Comparison of ENCODE assay signal across 8 cellular contexts in the genomic region with DNA sequence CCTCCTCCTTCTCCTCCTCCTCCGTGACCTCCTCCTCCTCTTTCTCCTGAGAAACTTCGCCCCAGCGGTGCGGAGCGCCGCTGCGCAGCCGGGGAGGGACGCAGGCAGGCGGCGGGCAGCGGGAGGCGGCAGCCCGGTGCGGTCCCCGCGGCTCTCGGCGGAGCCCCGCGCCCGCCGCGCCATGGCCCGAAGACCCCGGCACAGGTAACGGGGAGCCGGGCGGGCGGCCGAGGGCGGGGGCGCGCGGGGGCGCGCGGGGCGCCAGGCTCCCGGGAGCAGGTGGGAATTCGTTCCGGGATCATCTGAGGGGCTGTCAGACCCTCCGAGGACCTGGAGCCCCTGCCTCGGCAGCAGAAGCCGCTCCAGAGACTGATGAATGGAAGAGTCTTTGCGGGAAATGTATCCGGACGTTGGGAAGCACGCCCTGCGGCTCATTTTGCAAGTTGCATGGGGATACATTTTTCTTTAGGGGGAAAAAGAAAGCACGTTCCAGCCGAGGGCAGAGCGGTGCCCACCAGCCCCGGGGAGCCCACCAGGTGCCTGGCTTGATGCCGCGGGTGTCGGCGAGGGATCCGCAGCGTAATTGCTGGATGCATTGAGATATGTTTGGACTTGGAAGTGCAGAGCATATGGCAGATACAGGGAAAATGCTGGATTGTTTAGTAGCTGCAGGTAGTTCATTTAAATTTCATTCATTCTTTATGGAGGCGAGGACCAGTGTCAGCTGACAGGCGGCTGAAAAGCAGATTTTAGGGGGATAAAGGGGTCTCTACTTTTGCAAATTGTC. TPM values are rescaled to one million over a fixed set of nuclear protein-coding genes. Genes with fewer than 3 reads are reported as not detected.
DNase-seq lines count a peak whose midpoint lies in the region; ATAC-seq, FAIRE-seq and TF ChIP-seq lines count a peak whose summit lies in the region.

No MANE protein-coding gene starts in this region.

- intact Hi-C loops in K562 (cut with micrococcal nuclease) = loop anchor here (2.0 to 10.0 kb wide), 5 partner anchors 94 to 1227 kb away; partner anchors contain the start of genes HBS1L and TBPL1

- TF ChIP-seq RAD21 in K562 (CRISPR knock-in tag; conservative IDR thresholded peaks at IDR 0.05 in 1 of 2, IDR thresholded peaks at IDR 0.05 in 1 of 2) = no peak

- H3K4me1 ChIP-seq in BE2C = no peaks in the 10 kb centered on the region
- H3K4me1 ChIP-seq in K562 (replicated peaks in 1 of 2; ENCODE audit: control insufficient read depth in 2 of 2, insufficient read depth in 2 of 2, low read length in 2 of 2) = peaks cover 19 to 26% of the 10 kb centered on the region in 2 experiments
- peaks cover 26% of the 10 kb centered on the region for H3K4me1 ChIP-seq in suprapubic skin

- H3K27me3 ChIP-seq in BE2C (peaks cover 27% of the 10 kb centered on the region), K562 (ENCODE audit: control insufficient read depth in 2 of 2, insufficient read depth in 2 of 2, low read length in 2 of 2) (no peaks in the 10 kb centered on the region), suprapubic skin (peaks cover 16% of the 10 kb centered on the region)

- TF ChIP-seq POLR2A in K562 (conservative IDR thresholded peaks at IDR 0.05) (no peak), suprapubic skin (IDR thresholded peaks at IDR 0.05) (no peak)

- no TSS peak for BruUV-seq in K562 (replicated peaks; lab: Mats Ljungman, UMichigan)

- ATAC-seq in GM21576 (IDR thresholded peaks at IDR 0.05; ENCODE audit: unreplicated experiment) = peak; percentile 0
- no peak for ATAC-seq in K562

- H3K9me3 ChIP-seq in BE2C = no peaks in the 10 kb centered on the region; the same call in 1 of the 2 replicates
- H3K9me3 ChIP-seq in K562 (replicated peaks; ENCODE audit: control insufficient read depth, insufficient read depth, low read depth, low read length) = peaks cover 6% of the 10 kb centered on the region; the same call in 1 of the 2 replicates
- no peaks in the 10 kb centered on the region for H3K9me3 ChIP-seq in suprapubic skin

- in situ Hi-C loops in K562 (cut with MboI) = loop anchor here (10.0 kb wide), 1 partner anchor 243 kb away; no protein-coding TSS in a partner anchor

- peak overlapping the region; percentile 97 for H3K4me2 ChIP-seq in K562 (ENCODE audit: insufficient read depth, low read length)

- peaks cover 58% of the 10 kb centered on the region for H3K79me2 ChIP-seq in K562 (ENCODE audit: control insufficient read depth, insufficient read depth, low read length)

- H4K20me1 ChIP-seq in K562 (replicated peaks; ENCODE audit: control insufficient read depth, insufficient read depth, low read length) = no peaks in the 10 kb centered on the region

- no peaks in the 10 kb centered on the region for H3K36me3 ChIP-seq in BE2C
- peaks cover 25% of the 10 kb centered on the region for H3K36me3 ChIP-seq in K562 (ENCODE audit: control insufficient read depth, insufficient read depth, low read length)
- H3K36me3 ChIP-seq in suprapubic skin = no peaks in the 10 kb centered on the region

- H3K9me1 ChIP-seq in K562 (ENCODE audit: control insufficient read depth, insufficient read depth, low read length) = no peaks in the 10 kb centered on the region

- 1% methylated on average over 56 of the region's 62 CpGs for WGBS in K562 (ENCODE audit: insufficient coverage, low coverage, missing lambda C conversion rate)
- under 1% methylated on average over 39 of the region's 62 CpGs for WGBS in suprapubic skin

- CTCF ChIA-PET in K562 (lab: Yijun Ruan, JAX; ENCODE audit: low intra/inter-chr PET ratio) = interaction anchor here (0.6 kb wide), 2 partner anchors 36 to 85 kb away, joined by 3 read pairs; no protein-coding TSS in a partner anchor

- TF ChIP-seq CTCF in BE2C (IDR thresholded peaks at IDR 0.05; ENCODE audit: low read depth, low read length) = no peak
- no peak for TF ChIP-seq CTCF in K562 (IDR thresholded peaks at IDR 0.05 in 2 of 3, conservative IDR thresholded peaks at IDR 0.05 in 1 of 3; ENCODE audit: insufficient read depth in 2 of 3, low read depth in 1 of 3, low read length in 3 of 3)
- TF ChIP-seq CTCF in suprapubic skin (IDR thresholded peaks at IDR 0.05) = no peak

- FAIRE-seq in K562 (lab: Jason Lieb, UNC) = no peak

- H3K4me3 ChIP-seq in BE2C (ENCODE audit: low read depth, low read length) = peak overlapping the region; percentile 68
- peak overlapping the region; percentile 71 for H3K4me3 ChIP-seq in K562
- peak overlapping the region; percentile 68 for H3K4me3 ChIP-seq in suprapubic skin

- DNase-seq in BE2C = peak; percentile 16
- DNase-seq in NCI-H774 (lab: John Stamatoyannopoulos, UW) = peak; percentile 32
- DNase-seq in K562 (ENCODE audit: extremely low read depth in 1 of 4, low spot score in 3 of 4) = peak in 1 of 4 experiments; percentile 41
- DNase-seq in left kidney (ENCODE audit: low read depth, low spot score) = peak; percentile 63
- peak in 1 of 2 donors; percentile 59 for DNase-seq in suprapubic skin (ENCODE audit: low spot score in 2 of 2)
- DNase-seq in cerebellar cortex (ENCODE audit: low spot score) = no peak
- no peak for DNase-seq in pons (ENCODE audit: low spot score)

- POLR2A ChIA-PET in K562 (lab: Yijun Ruan, JAX) = interaction anchor here (0.5 to 1.5 kb wide), 11 partner anchors 9 to 241 kb away, joined by 3 to 7 read pairs (median 4); partner anchors contain the start of gene HBS1L

- peak overlapping the region; percentile 76 to 97 for H3K9ac ChIP-seq in K562 (ENCODE audit: insufficient read depth in 1 of 2, low read depth in 2 of 2, low read length in 2 of 2)

- H3K27ac ChIP-seq in K562 (ENCODE audit: extremely low read depth, low read depth, low read length) (peak overlapping the region; percentile 73), suprapubic skin (no peak overlapping the region)

- H2AFZ ChIP-seq in K562 (ENCODE audit: low read depth, low read length) = no peak overlapping the region; the same call in 1 of the 2 replicates

- no peak for TF ChIP-seq EP300 in K562 (IDR thresholded peaks at IDR 0.05; ENCODE audit: low read length)
- TF ChIP-seq EP300 in suprapubic skin (IDR thresholded peaks at IDR 0.05) = no peak

TF ChIP-seq in K562, 482 proteins besides CTCF, POLR2A, EP300 and RAD21 (continues in another document):
- TF ChIP-seq FOXP1 (CRISPR knock-in tag; IDR thresholded peaks at IDR 0.05) (0 out of 2 replicates have a peak, but pooled peaks have one; percentile 18), TEAD1 (CRISPR knock-in tag; IDR thresholded peaks at IDR 0.05) (peak in 1 of 2 experiments; percentile 49; a peak in 1 of 4 replicates), TAF1 (IDR thresholded peaks at IDR 0.05; ENCODE audit: control insufficient read depth, extremely low read depth, insufficient read depth, low read length, severe bottlenecking) (peak; percentile 70), ZBTB26 (CRISPR knock-in tag; IDR thresholded peaks at IDR 0.05) (no peak), HNRNPK (IDR thresholded peaks at IDR 0.05; ENCODE audit: low read depth, low read length, poor library complexity, severe bottlenecking) (no peak), ZNF143 (CRISPR knock-in tag; IDR thresholded peaks at IDR 0.05) (peak; percentile 51; the same call in 1 of the 2 replicates), MAX (CRISPR knock-in tag; IDR thresholded peaks at IDR 0.05) (0 out of 2 replicates have a peak, but pooled peaks have one; percentile 4)
- TF ChIP-seq, protein P1, sequence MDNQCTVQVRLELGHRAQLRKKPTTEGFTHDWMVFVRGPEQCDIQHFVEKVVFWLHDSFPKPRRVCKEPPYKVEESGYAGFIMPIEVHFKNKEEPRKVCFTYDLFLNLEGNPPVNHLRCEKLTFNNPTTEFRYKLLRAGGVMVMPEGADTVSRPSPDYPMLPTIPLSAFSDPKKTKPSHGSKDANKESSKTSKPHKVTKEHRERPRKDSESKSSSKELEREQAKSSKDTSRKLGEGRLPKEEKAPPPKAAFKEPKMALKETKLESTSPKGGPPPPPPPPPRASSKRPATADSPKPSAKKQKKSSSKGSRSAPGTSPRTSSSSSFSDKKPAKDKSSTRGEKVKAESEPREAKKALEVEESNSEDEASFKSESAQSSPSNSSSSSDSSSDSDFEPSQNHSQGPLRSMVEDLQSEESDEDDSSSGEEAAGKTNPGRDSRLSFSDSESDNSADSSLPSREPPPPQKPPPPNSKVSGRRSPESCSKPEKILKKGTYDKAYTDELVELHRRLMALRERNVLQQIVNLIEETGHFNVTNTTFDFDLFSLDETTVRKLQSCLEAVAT (IDR thresholded peaks at IDR 0.05) = peak in 1 of 2 experiments; percentile 35; a peak in 1 of 4 replicates

RNA-seq across cellular contexts. Expression of gene MYB, which starts 0.4 kb away (rescaled TPM):
- 1.2 TPM for polyA plus RNA-seq in BE2C (2012; ENCODE audit: insufficient read depth, insufficient read length, low read depth)
- total RNA-seq in K562 (2011; cell fraction: chromatin; rRNA removed; ENCODE audit: low replicate concordance) = 136 and 323 TPM in 2 replicates
- 63.7 and 97.6 TPM in 2 replicates for total RNA-seq in K562 (2011; cell fraction: nucleolus; rRNA removed)
- total RNA-seq in K562 (2011; cell fraction: nucleoplasm; rRNA removed) = 152 and 301 TPM in 2 replicates
- 116 and 117 TPM in 2 replicates for total RNA-seq in K562 (2014; rRNA removed)
- total RNA-seq in K562 (2014; rRNA removed; fragmentation: Illumina TruSeq; extraction: Trizol) = 149 and 170 TPM in 2 replicates
- total RNA-seq in K562 (2015; rRNA removed; fragmentation: Illumina TruSeq; extraction: Trizol) = 215 and 218 TPM in 2 replicates
- 140 and 142 TPM in 2 replicates for total RNA-seq in K562 (2021)
- 82.6 and 94.1 TPM in 2 replicates for polyA plus RNA-seq in K562 (2011; rRNA removed)
- polyA plus RNA-seq in K562 (2011; cell fraction: cytosol; rRNA removed) = 49.6 and 73.2 TPM in 2 replicates
- polyA plus RNA-seq in K562 (2011; cell fraction: nucleus; rRNA removed) = 131 and 141 TPM in 2 replicates
- polyA plus RNA-seq in K562 (2012) = 106 and 145 TPM in 2 replicates
- 133 and 185 TPM in 2 replicates for polyA plus RNA-seq in K562 (2014; fragmentation: Illumina TruSeq; extraction: Trizol)
- 10 to 100 TPM; 35.8 to 44.1 TPM for polyA plus RNA-seq in K562 (2014; fragmentation: Nextera tagmentation; extraction: Ambion mirVana)
- polyA plus RNA-seq in K562 (2014; rRNA removed) = 153 and 155 TPM in 2 replicates
- polyA minus RNA-seq in K562 (2011; rRNA and poly(A)+ RNA removed) = 153 and 187 TPM in 2 replicates
- 73.2 and 75.5 TPM in 2 replicates for polyA minus RNA-seq in K562 (2011; cell fraction: cytosol; rRNA and poly(A)+ RNA removed)
- polyA minus RNA-seq in K562 (2011; cell fraction: nucleus; rRNA and poly(A)+ RNA removed) = 136 and 220 TPM in 2 replicates
- 10 to 100 TPM in 1 of 4 donors, 1 to 10 TPM in 3; 5.1 to 18.0 (median 8.8) TPM for total RNA-seq in suprapubic skin

Comparison
In these comparisons a context has a peak if more than half of its experiments do, and no peak if none do; other contexts are left out.
1. DNase-seq: peak in BE2C (single experiment), NCI-H774 (single experiment) and left kidney (single experiment); none in cerebellar cortex (single experiment) and pons (single experiment).
2. Peak in every context shown above with its lines, with median percentiles within 50 percentile points of each other: H3K4me3 ChIP-seq.